ENCODE assay signal across 9 cellular contexts in genomic region chr12:106583578-106584103, GRCh38. TPM values are rescaled to one million over a fixed set of nuclear protein-coding genes. Genes with fewer than 3 reads are reported as not detected.
A peak's percentile ranks its signal among the peaks of the same experiment; 100 is the strongest.
DNase-seq lines count a peak whose midpoint lies in the region; ATAC-seq and TF ChIP-seq lines count a peak whose summit lies in the region.
"Had no signal": no experiment of that assay in that cellular context is flagged by ENCODE, and none has a peak within 500 bp of the region (broad histone marks: within the 10 kb centered on the region; RNA-seq: fewer than 3 reads in every experiment).

No MANE protein-coding gene starts in this region.

- peaks cover 41% of the 10 kb centered on the region for H3K4me1 Mint-ChIP-seq in CD8-positive, alpha-beta T cell (ENCODE audit: low read depth)

- H3K36me3 ChIP-seq in CD8-positive, alpha-beta T cell (ENCODE audit: insufficient read depth, low read length): no peaks in the 10 kb centered on the region
- H3K36me3 ChIP-seq in neural cell (ENCODE audit: insufficient read depth, low read length): no peaks in the 10 kb centered on the region

- no peak overlapping the region for H3K27ac Mint-ChIP-seq in CD8-positive, alpha-beta T cell

- H3K4me1 ChIP-seq in CD8-positive, alpha-beta T cell (ENCODE audit: insufficient read depth, low read length): peaks cover 28% of the 10 kb centered on the region

- TF ChIP-seq EP300 in neural cell (conservative IDR thresholded peaks at IDR 0.05; ENCODE audit: poor library complexity, severe bottlenecking): no peak

- CTCF ChIA-PET in CD8-positive, alpha-beta T cell (lab: Charles Lee): no interaction called here
- CTCF ChIA-PET in GM10248 (lab: Yijun Ruan, JAX): no interaction called here

- no peaks in the 10 kb centered on the region for H3K9me2 ChIP-seq in neural cell (ENCODE audit: insufficient read depth, low read length)

- peak overlapping the region; percentile 19 for H3K4me3 ChIP-seq in CD8-positive, alpha-beta T cell (ENCODE audit: low read depth, low read length)
- peak overlapping the region; percentile 65 for H3K4me3 ChIP-seq in neural cell (ENCODE audit: low read length)

- no peak overlapping the region for H2AFZ ChIP-seq in neural cell (ENCODE audit: low read depth, low read length)

- H3K4me3 Mint-ChIP-seq in CD8-positive, alpha-beta T cell: peak overlapping the region; percentile 42

- no peaks in the 10 kb centered on the region for H4K20me1 ChIP-seq in neural cell (ENCODE audit: insufficient read depth)

- no peaks in the 10 kb centered on the region for H3F3A ChIP-seq in neural cell (ENCODE audit: insufficient read depth, low read length, poor library complexity, severe bottlenecking)

- H3K36me3 Mint-ChIP-seq in CD8-positive, alpha-beta T cell: no peaks in the 10 kb centered on the region

- H3K27me3 ChIP-seq in CD8-positive, alpha-beta T cell (ENCODE audit: insufficient read depth, low read length): peaks cover 20% of the 10 kb centered on the region
- H3K27me3 ChIP-seq in neural cell (ENCODE audit: insufficient read depth, low read depth, low read length): peaks cover 98% of the 10 kb centered on the region

- DNase-seq in CD8-positive, alpha-beta T cell: no peak
- DNase-seq in HuH-7 (ENCODE audit: low spot score) (peak; percentile 71), ecto neural progenitor cell (ENCODE audit: low spot score) (peak; percentile 89), OCI-M2 (lab: John Stamatoyannopoulos, UW; ENCODE audit: unreplicated experiment) (no peak), GM10248 (ENCODE audit: extremely low spot score) (no peak)
- DNase-seq: islet precursor cell had no signal

- H3K27ac ChIP-seq in CD8-positive, alpha-beta T cell (ENCODE audit: low read depth, low read length): no peak overlapping the region
- H3K27ac ChIP-seq in neural cell (ENCODE audit: low read length): no peak overlapping the region

- no peaks in the 10 kb centered on the region for H3K9me3 Mint-ChIP-seq in CD8-positive, alpha-beta T cell

- H3K4me2 ChIP-seq in neural cell (ENCODE audit: low read length): peak overlapping the region; percentile 30

- intact Hi-C loops in CD8-positive, alpha-beta T cell (cut with DNase I, micrococcal nuclease): no loop called here

- TF ChIP-seq RAD21 in neural cell (conservative IDR thresholded peaks at IDR 0.05): no peak

- H3K79me2 ChIP-seq in neural cell (replicated peaks; ENCODE audit: insufficient read depth, low read length): no peaks in the 10 kb centered on the region

- peaks cover 76% of the 10 kb centered on the region for H3K27me3 Mint-ChIP-seq in CD8-positive, alpha-beta T cell (ENCODE audit: low read depth)

- POLR2A ChIA-PET in CD8-positive, alpha-beta T cell (lab: Charles Lee): no interaction called here
- POLR2A ChIA-PET in GM10248 (lab: Yijun Ruan, JAX): no interaction called here

- no peak for TF ChIP-seq CTCF in CD8-positive, alpha-beta T cell (IDR thresholded peaks at IDR 0.05)
- TF ChIP-seq CTCF in neural cell (IDR thresholded peaks at IDR 0.05; ENCODE audit: poor library complexity, severe bottlenecking) (no peak), GM10248 (IDR thresholded peaks at IDR 0.05; ENCODE audit: control extremely low read depth, extremely low read depth, low read depth, missing control alignments) (no peak)

- no peak overlapping the region for H3K9ac ChIP-seq in neural cell (ENCODE audit: low read length)

- no peaks in the 10 kb centered on the region for H3K9me3 ChIP-seq in CD8-positive, alpha-beta T cell (ENCODE audit: low read length)
- H3K9me3 ChIP-seq in neural cell (ENCODE audit: low read length): no peaks in the 10 kb centered on the region

- ATAC-seq in CD8-positive, alpha-beta T cell: no peak
- ATAC-seq in HG02938 (IDR thresholded peaks at IDR 0.05; ENCODE audit: unreplicated experiment) (no peak), GM18867 (IDR thresholded peaks at IDR 0.05; ENCODE audit: unreplicated experiment) (no peak)

TF ChIP-seq in neural cell, 6 proteins besides CTCF, POLR2A, EP300 and RAD21:
- TF ChIP-seq POLR2AphosphoS5 (IDR thresholded peaks at IDR 0.05) (no peak), MXI1 (conservative IDR thresholded peaks at IDR 0.05; ENCODE audit: poor library complexity, severe bottlenecking) (no peak), TAF1 (IDR thresholded peaks at IDR 0.05; ENCODE audit: low read depth) (no peak), SMC3 (conservative IDR thresholded peaks at IDR 0.05; ENCODE audit: poor library complexity) (no peak), EZH2 (IDR thresholded peaks at IDR 0.05; ENCODE audit: borderline replicate concordance, insufficient read depth, low read length, poor library complexity, severe bottlenecking) (no peak), REST (IDR thresholded peaks at IDR 0.05; ENCODE audit: borderline replicate concordance) (no peak)

RNA-seq across cellular contexts. Expression of gene RFX4, which starts 0.8 kb away (rescaled TPM):
- not detected for total RNA-seq in CD8-positive, alpha-beta T cell
- 0.22 TPM in 1 of 2 replicates, not detected in the other for polyA plus RNA-seq in neural cell
- polyA minus RNA-seq in neural cell: 0.49 and 1.4 TPM in 2 replicates

Comparison
In these comparisons a context has a peak if more than half of its experiments do, and no peak if none do; other contexts are left out.
1. DNase-seq: peak in HuH-7 (single experiment) and ecto neural progenitor cell (single experiment); none in CD8-positive, alpha-beta T cell (0 of 7), OCI-M2 (single experiment) and GM10248 (single experiment).